18 cellular contexts compared by ENCODE assay signal in genomic region chr12:27919671-27920235, GRCh38. TPM values are rescaled to one million over a fixed set of nuclear protein-coding genes. Genes with fewer than 3 reads are reported as not detected.
"Had no signal": no experiment of that assay in that cellular context is flagged by ENCODE, and none has a peak within 500 bp of the region (broad histone marks: within the 10 kb centered on the region; RNA-seq: fewer than 3 reads in every experiment).

No MANE protein-coding gene starts in this region.

- H3K4me3 Mint-ChIP-seq: activated CD4-positive, alpha-beta T cell treated with anti-CD3 and anti-CD28 coated beads for 36 hours; activated naive CD8-positive, alpha-beta T cell; dendritic cell treated with granulocyte-macrophage colony-stimulating factor and Interleukin-4, amounts not matched to agents 40 ng/mL and 50 ng/mL, for 4 days; memory B cell; naive B cell; stimulated activated memory B cell treated with anti-CD40 and anti-IgM and Interleukin-4, amounts not matched to agents 10 μg/mL and 1 μg/mL and 100 μg/mL, for 72 hours; T-cell; WTC11 had no signal

- H3K27me3 ChIP-seq: upper lobe of left lung had no signal

- H3K9me3 ChIP-seq: thoracic aorta, upper lobe of left lung had no signal

- H3K9me3 Mint-ChIP-seq: WTC11 had no signal

- H3K36me3 Mint-ChIP-seq: activated naive CD8-positive, alpha-beta T cell; memory B cell; naive B cell; stimulated activated memory B cell treated with anti-CD40 and anti-IgM and Interleukin-4, amounts not matched to agents 10 μg/mL and 1 μg/mL and 100 μg/mL, for 72 hours; T-cell; WTC11 had no signal

- DNase-seq: activated CD4-positive, alpha-beta T cell treated with anti-CD3 and anti-CD28 coated beads for 36 hours; activated CD4-positive, alpha-beta T cell treated with anti-CD3 and anti-CD28 coated beads, Interleukin-2, amount 50 U/mL, for 48 hours; effector CD8-positive, alpha-beta T cell; foreskin keratinocyte; head of caudate nucleus; kidney glomerular epithelial cell; naive B cell; stimulated activated CD4-positive, alpha-beta T cell treated with anti-CD3 and anti-CD28 coated beads, Interleukin-4, amount 100 ng/mL, for 4 hours; T-cell; upper lobe of left lung had no signal

- H3K27ac Mint-ChIP-seq: activated CD4-positive, alpha-beta T cell treated with anti-CD3 and anti-CD28 coated beads for 36 hours; activated naive CD8-positive, alpha-beta T cell; dendritic cell treated with granulocyte-macrophage colony-stimulating factor and Interleukin-4, amounts not matched to agents 40 ng/mL and 50 ng/mL, for 4 days; memory B cell; stimulated activated memory B cell treated with anti-CD40 and anti-IgM and Interleukin-4, amounts not matched to agents 10 μg/mL and 1 μg/mL and 100 μg/mL, for 72 hours; T-cell; WTC11 had no signal

- H3K4me3 ChIP-seq: thoracic aorta, upper lobe of left lung had no signal

- H3K4me1 ChIP-seq: upper lobe of left lung had no signal

- H3K36me3 ChIP-seq: thoracic aorta, upper lobe of left lung had no signal

- H3K27ac ChIP-seq: foreskin keratinocyte, thoracic aorta, upper lobe of left lung had no signal

- H3K4me1 Mint-ChIP-seq: activated CD4-positive, alpha-beta T cell treated with anti-CD3 and anti-CD28 coated beads for 36 hours; memory B cell; stimulated activated memory B cell treated with anti-CD40 and anti-IgM and Interleukin-4, amounts not matched to agents 10 μg/mL and 1 μg/mL and 100 μg/mL, for 72 hours; T-cell had no signal

RNA-seq across cellular contexts. Expression of gene PTHLH, which starts 52.8 kb away (rescaled TPM):
- total RNA-seq: activated CD4-positive, alpha-beta T cell treated with anti-CD3 and anti-CD28 coated beads for 36 hours; liver; mononuclear cell; T-cell; WTC11 had no signal
- polyA plus RNA-seq: liver had no signal
